ENCODE assay signal across 37 cellular contexts in genomic region chr20:59425572-59425971, GRCh38.
"Had no signal": no experiment of that assay in that cellular context is flagged by ENCODE, and none has a peak within 500 bp of the region (broad histone marks: within the 10 kb centered on the region; RNA-seq: fewer than 3 reads in every experiment).

No MANE protein-coding gene starts in this region.

- H3K4me3 Mint-ChIP-seq: activated B cell treated with CpG ODN at 0.5 μM for 24 hours; activated CD4-positive, alpha-beta memory T cell treated with anti-CD3 and anti-CD28 coated beads for 36 hours; activated CD4-positive, alpha-beta T cell treated with anti-CD3 and anti-CD28 coated beads, Interleukin-2, amount 10 ng/mL, durations not matched to agents 24 days and 14 days; activated CD8-positive, alpha-beta T cell treated with anti-CD3 and anti-CD28 coated beads for 36 hours; activated naive CD4-positive, alpha-beta T cell treated with anti-CD3 and anti-CD28 coated beads, Interleukin-2, amount 10 ng/mL, durations not matched to agents 7 days and 5 days; activated naive CD4-positive, alpha-beta T cell treated with anti-CD3 and anti-CD28 coated beads, Interleukin-2, amount 50 U/mL, for 24 hours; activated naive CD8-positive, alpha-beta T cell; activated naive CD8-positive, alpha-beta T cell treated with anti-CD3 and anti-CD28 coated beads, Interleukin-2, amount 10 ng/mL, durations not matched to agents 7 days and 5 days; activated naive CD8-positive, alpha-beta T cell treated with anti-CD3 and anti-CD28 coated beads, Interleukin-2, amount 50 U/mL, for 24 hours; activated T-cell treated with anti-CD3 and anti-CD28 coated beads, Interleukin-2, amount 50 U/mL, for 4 hours; activated T-cell treated with anti-CD3 and anti-CD28 coated beads, Interleukin-2, amount 50 U/mL, for 72 hours; activated T-helper 1 cell treated with anti-CD3 and anti-CD28 coated beads, Interleukin-12 subunit alpha, Interleukin-12 subunit beta, Interleukin-2, Interleukin-4 antibody, amounts not matched to agents 30 ng/mL and 10 ng/mL and 1 ng/mL, durations not matched to agents 14 hours and 24 hours and 36 hours; brain; central memory CD8-positive, alpha-beta T cell; T-helper 1 cell treated with Interleukin-12 subunit alpha and Interleukin-12 subunit beta and Interleukin-4 antibody, amounts not matched to agents 30 μg/mL and 1 μg/mL, for 36 hours; T-helper 2 cell treated with Interferon-gamma antibody and Interleukin-4, amounts not matched to agents 5 μg/mL and 100 μg/mL, for 36 hours had no signal

- H3K9me3 Mint-ChIP-seq: activated CD8-positive, alpha-beta T cell treated with anti-CD3 and anti-CD28 coated beads for 36 hours; activated naive CD4-positive, alpha-beta T cell treated with anti-CD3 and anti-CD28 coated beads, Interleukin-2, amount 50 U/mL, for 24 hours; activated T-cell treated with anti-CD3 and anti-CD28 coated beads, Interleukin-2, amount 50 U/mL, for 4 hours; central memory CD8-positive, alpha-beta T cell had no signal

- H3K36me3 ChIP-seq: ascending aorta, cardiac muscle cell had no signal

- H3K27me3 Mint-ChIP-seq: activated CD4-positive, alpha-beta memory T cell treated with anti-CD3 and anti-CD28 coated beads for 36 hours; activated CD4-positive, alpha-beta T cell treated with anti-CD3 and anti-CD28 coated beads, Interleukin-2, amount 10 ng/mL, durations not matched to agents 24 days and 14 days; activated CD8-positive, alpha-beta T cell treated with anti-CD3 and anti-CD28 coated beads for 36 hours; activated naive CD4-positive, alpha-beta T cell treated with anti-CD3 and anti-CD28 coated beads, Interleukin-2, amount 50 U/mL, for 24 hours; activated naive CD8-positive, alpha-beta T cell had no signal

- H3K27ac ChIP-seq: ascending aorta, cardiac muscle cell, VCaP had no signal

- H3K4me1 ChIP-seq: ascending aorta had no signal

- H3K27me3 ChIP-seq: ascending aorta, cardiac muscle cell had no signal

- H3K9me3 ChIP-seq: ascending aorta had no signal

- H3K36me3 Mint-ChIP-seq: activated CD4-positive, alpha-beta memory T cell treated with anti-CD3 and anti-CD28 coated beads for 36 hours; activated naive CD4-positive, alpha-beta T cell treated with anti-CD3 and anti-CD28 coated beads, Interleukin-2, amount 50 U/mL, for 24 hours; activated naive CD8-positive, alpha-beta T cell; brain had no signal

- H3K4me3 ChIP-seq: ascending aorta, cardiac muscle cell had no signal

- H3K4me1 Mint-ChIP-seq: central memory CD8-positive, alpha-beta T cell had no signal

- H3K27ac Mint-ChIP-seq: activated B cell treated with CpG ODN at 0.5 μM for 24 hours; activated CD4-positive, alpha-beta memory T cell treated with anti-CD3 and anti-CD28 coated beads for 36 hours; activated CD4-positive, alpha-beta T cell treated with anti-CD3 and anti-CD28 coated beads, Interleukin-2, amount 10 ng/mL, durations not matched to agents 24 days and 14 days; activated CD8-positive, alpha-beta T cell treated with anti-CD3 and anti-CD28 coated beads for 36 hours; activated naive CD4-positive, alpha-beta T cell treated with anti-CD3 and anti-CD28 coated beads, Interleukin-2, amount 10 ng/mL, durations not matched to agents 7 days and 5 days; activated naive CD4-positive, alpha-beta T cell treated with anti-CD3 and anti-CD28 coated beads, Interleukin-2, amount 50 U/mL, for 24 hours; activated naive CD8-positive, alpha-beta T cell; activated naive CD8-positive, alpha-beta T cell treated with anti-CD3 and anti-CD28 coated beads, Interleukin-2, amount 10 ng/mL, durations not matched to agents 7 days and 5 days; activated naive CD8-positive, alpha-beta T cell treated with anti-CD3 and anti-CD28 coated beads, Interleukin-2, amount 50 U/mL, for 24 hours; activated T-cell treated with anti-CD3 and anti-CD28 coated beads, Interleukin-2, amount 50 U/mL, for 72 hours; activated T-helper 1 cell treated with anti-CD3 and anti-CD28 coated beads, Interleukin-12 subunit alpha, Interleukin-12 subunit beta, Interleukin-2, Interleukin-4 antibody, amounts not matched to agents 30 ng/mL and 10 ng/mL and 1 ng/mL, durations not matched to agents 14 hours and 24 hours and 36 hours; activated T-helper 2 cell treated with anti-CD3 and anti-CD28 coated beads, Interferon-gamma antibody, Interleukin-2, Interleukin-4, amounts not matched to agents 10 μg/mL and 5 μg/mL and 100 μg/mL, durations not matched to agents 14 hours and 24 hours and 36 hours; brain; T-helper 1 cell treated with Interleukin-12 subunit alpha and Interleukin-12 subunit beta and Interleukin-4 antibody, amounts not matched to agents 30 μg/mL and 1 μg/mL, for 36 hours; T-helper 2 cell treated with Interferon-gamma antibody and Interleukin-4, amounts not matched to agents 5 μg/mL and 100 μg/mL, for 36 hours had no signal

- ATAC-seq: activated CD8-positive, alpha-beta T cell treated with anti-CD3 and anti-CD28 coated beads for 36 hours; activated naive CD8-positive, alpha-beta T cell treated with anti-CD3 and anti-CD28 coated beads, Interleukin-2, amount 50 U/mL, for 24 hours; activated T-cell treated with anti-CD3 and anti-CD28 coated beads, Interleukin-2, amount 50 U/mL, for 4 hours; activated T-cell treated with anti-CD3 and anti-CD28 coated beads, Interleukin-2, amount 50 U/mL, for 72 hours had no signal

- DNase-seq: activated B cell treated with CpG ODN at 0.5 μM for 24 hours; activated CD4-positive, alpha-beta memory T cell treated with anti-CD3 and anti-CD28 coated beads for 36 hours; activated CD4-positive, alpha-beta T cell treated with anti-CD3 and anti-CD28 coated beads for 4 hours; activated CD4-positive, alpha-beta T cell treated with anti-CD3 and anti-CD28 coated beads, Interleukin-2, amount 10 ng/mL, durations not matched to agents 24 days and 14 days; activated CD4-positive, alpha-beta T cell treated with anti-CD3 and anti-CD28 coated beads, Interleukin-2, amount 50 U/mL, for 1 hour; activated CD4-positive, alpha-beta T cell treated with anti-CD3 and anti-CD28 coated beads, Interleukin-2, amount 50 U/mL, for 4 hours; activated CD4-positive, CD25-positive, alpha-beta regulatory T cell treated with anti-CD3 and anti-CD28 coated beads, Interleukin-2, amount 50 U/mL, for 72 hours; activated CD8-positive, alpha-beta memory T cell treated with anti-CD3 and anti-CD28 coated beads, Interleukin-2, amount 50 U/mL, for 4 hours; activated CD8-positive, alpha-beta T cell treated with anti-CD3 and anti-CD28 coated beads for 36 hours; activated effector memory CD4-positive, alpha-beta T cell treated with Interleukin-2 at 50 U/mL for 16 hours; activated gamma-delta T cell; activated naive CD4-positive, alpha-beta T cell treated with anti-CD3 and anti-CD28 coated beads, Interleukin-2, amount 10 ng/mL, durations not matched to agents 7 days and 5 days; activated naive CD4-positive, alpha-beta T cell treated with Interleukin-2 at 50 U/mL for 16 hours; activated naive CD8-positive, alpha-beta T cell treated with anti-CD3 and anti-CD28 coated beads, Interleukin-2, amount 10 ng/mL, durations not matched to agents 7 days and 5 days; activated naive CD8-positive, alpha-beta T cell treated with anti-CD3 and anti-CD28 coated beads, Interleukin-2, amount 50 U/mL, for 24 hours; activated T-cell treated with anti-CD3 and anti-CD28 coated beads for 4 hours; activated T-cell treated with anti-CD3 and anti-CD28 coated beads, Interleukin-2, amount 50 U/mL, for 1 hour; activated T-cell treated with anti-CD3 and anti-CD28 coated beads, Interleukin-2, amount 50 U/mL, for 4 hours; activated T-cell treated with anti-CD3 and anti-CD28 coated beads, Interleukin-2, amount 50 U/mL, for 72 hours; amygdala; anterior cingulate cortex; caudate nucleus; cerebellar nuclear complex; T-helper 1 cell; T-helper 2 cell; T-helper 9 cell had no signal
